In genomic region chr7:51251292-51251691, GRCh38 we compare ENCODE assay signal across 26 cellular contexts.
A peak's percentile ranks its signal among the peaks of the same experiment; 100 is the strongest.
DNase-seq lines count a peak whose midpoint lies in the region; ATAC-seq and TF ChIP-seq lines count a peak whose summit lies in the region.
"Had no signal": no experiment of that assay in that cellular context is flagged by ENCODE, and none has a peak within 500 bp of the region (broad histone marks: within the 10 kb centered on the region; RNA-seq: fewer than 3 reads in every experiment).

No MANE protein-coding gene starts in this region.

- no peaks in the 10 kb centered on the region for H3K9me3 ChIP-seq in colonic mucosa
- H3K9me3 ChIP-seq: A549, BLaER1, esophagus muscularis mucosa had no signal

- no peaks in the 10 kb centered on the region for H3K9me3 Mint-ChIP-seq in type B pancreatic cell
- no peaks in the 10 kb centered on the region for H3K9me3 Mint-ChIP-seq in activated CD8-positive, alpha-beta T cell treated with anti-CD3 and anti-CD28 coated beads for 36 hours
- H3K9me3 Mint-ChIP-seq: activated B cell treated with CpG ODN at 0.5 μM for 24 hours; activated CD4-positive, alpha-beta memory T cell treated with anti-CD3 and anti-CD28 coated beads, Interleukin-2, amount 10 ng/mL, durations not matched to agents 7 days and 5 days; mesothelial cell of epicardium; nephron; T-helper 2 cell treated with Interferon-gamma antibody and Interleukin-4, amounts not matched to agents 5 μg/mL and 100 μg/mL, for 36 hours had no signal

- H3K27me3 Mint-ChIP-seq in type B pancreatic cell, result no peaks in the 10 kb centered on the region
- no peaks in the 10 kb centered on the region for H3K27me3 Mint-ChIP-seq in activated CD8-positive, alpha-beta T cell treated with anti-CD3 and anti-CD28 coated beads for 36 hours

- H3K4me1 Mint-ChIP-seq in type B pancreatic cell (ENCODE audit: unreplicated experiment), result peaks cover 9% of the 10 kb centered on the region
- H3K4me1 Mint-ChIP-seq in activated CD8-positive, alpha-beta T cell treated with anti-CD3 and anti-CD28 coated beads for 36 hours (ENCODE audit: low read depth), result no peaks in the 10 kb centered on the region
- H3K4me1 Mint-ChIP-seq: activated B cell treated with CpG ODN at 0.5 μM for 24 hours; activated CD4-positive, alpha-beta memory T cell treated with anti-CD3 and anti-CD28 coated beads, Interleukin-2, amount 10 ng/mL, durations not matched to agents 7 days and 5 days; mesothelial cell of epicardium had no signal

- CTCF ChIA-PET in activated CD8-positive, alpha-beta T cell treated with anti-CD3 and anti-CD28 coated beads for 36 hours (lab: Charles Lee), result no interaction called here

- no peaks in the 10 kb centered on the region for H3K27me3 ChIP-seq in colonic mucosa
- H3K27me3 ChIP-seq: BLaER1, esophagus muscularis mucosa had no signal

- intact Hi-C loops in colonic mucosa (cut with DNase I), result no loop called here
- intact Hi-C loops in activated CD8-positive, alpha-beta T cell treated with anti-CD3 and anti-CD28 coated beads for 36 hours (cut with micrococcal nuclease), result no loop called here

- ATAC-seq in GM18873 (IDR thresholded peaks at IDR 0.05; ENCODE audit: low FRiP score, unreplicated experiment), result no peak
- no peak for ATAC-seq in activated CD8-positive, alpha-beta T cell treated with anti-CD3 and anti-CD28 coated beads for 36 hours
- ATAC-seq: A549, left cardiac atrium, Panc1 had no signal

- no peak for TF ChIP-seq CTCF in colonic mucosa (IDR thresholded peaks at IDR 0.05)
- TF ChIP-seq CTCF in type B pancreatic cell (conservative IDR thresholded peaks at IDR 0.05), result no peak
- TF ChIP-seq CTCF in activated CD8-positive, alpha-beta T cell treated with anti-CD3 and anti-CD28 coated beads for 36 hours (IDR thresholded peaks at IDR 0.05), result no peak

- no peaks in the 10 kb centered on the region for H3K36me3 ChIP-seq in colonic mucosa
- H3K36me3 ChIP-seq: BLaER1, esophagus muscularis mucosa had no signal

- H3K27ac ChIP-seq in colonic mucosa, result peak overlapping the region; percentile 32
- H3K27ac ChIP-seq: A549, BLaER1, esophagus muscularis mucosa, skin epidermis had no signal

- peak overlapping the region in 1 of 2 donors; percentile 9 for H3K9ac ChIP-seq in colonic mucosa (ENCODE audit: low read depth in 2 of 2, low read length in 2 of 2)
- H3K9ac ChIP-seq: BLaER1 had no signal

- no peak overlapping the region for H3K4me3 ChIP-seq in colonic mucosa
- H3K4me3 ChIP-seq: A549, BLaER1, esophagus muscularis mucosa, skin epidermis had no signal

- POLR2A ChIA-PET in activated CD8-positive, alpha-beta T cell treated with anti-CD3 and anti-CD28 coated beads for 36 hours (lab: Charles Lee), result no interaction called here

- peaks cover 4% of the 10 kb centered on the region for H3K4me1 ChIP-seq in colonic mucosa
- H3K4me1 ChIP-seq: BLaER1 had no signal

- H3K27ac Mint-ChIP-seq in type B pancreatic cell, result peak overlapping the region; percentile 22
- no peak overlapping the region for H3K27ac Mint-ChIP-seq in activated CD8-positive, alpha-beta T cell treated with anti-CD3 and anti-CD28 coated beads for 36 hours
- H3K27ac Mint-ChIP-seq: activated B cell treated with CpG ODN at 0.5 μM for 24 hours; activated CD4-positive, alpha-beta memory T cell treated with anti-CD3 and anti-CD28 coated beads, Interleukin-2, amount 10 ng/mL, durations not matched to agents 7 days and 5 days; mesothelial cell of epicardium; nephron; T-helper 2 cell treated with Interferon-gamma antibody and Interleukin-4, amounts not matched to agents 5 μg/mL and 100 μg/mL, for 36 hours had no signal

- peak; percentile 9 for DNase-seq in NK-92 treated with Interleukin-12 subunit alpha and Interleukin-12 subunit beta, amount 100 ng/mL, for 24 hours (lab: John Stamatoyannopoulos, UW)
- DNase-seq in NK-92 (lab: John Stamatoyannopoulos, UW; ENCODE audit: unreplicated experiment) (no peak), colonic mucosa (no peak), mesenteric fat pad (ENCODE audit: low spot score) (peak; percentile 8), type B pancreatic cell (ENCODE audit: extremely low spot score, unreplicated experiment) (no peak), nucleus accumbens (lab: John Stamatoyannopoulos, UW) (no peak)
- no peak for DNase-seq in activated CD8-positive, alpha-beta T cell treated with anti-CD3 and anti-CD28 coated beads for 36 hours
- DNase-seq: activated B cell treated with CpG ODN at 0.5 μM for 24 hours; activated CD4-positive, alpha-beta memory T cell treated with anti-CD3 and anti-CD28 coated beads, Interleukin-2, amount 10 ng/mL, durations not matched to agents 7 days and 5 days; activated T-cell treated with anti-CD3 and anti-CD28 coated beads, Interleukin-2, amount 50 U/mL, for 1 hour; amniotic stem cell; left cardiac atrium; NCI-H2171 treated with DMSO at 0.1 percent for 48 hours; NCI-H748 treated with DMSO at 0.1 percent for 48 hours; posterior cingulate gyrus; stimulated activated CD4-positive, alpha-beta T cell treated with anti-CD3 and anti-CD28 coated beads, Interleukin-2, amount 100 ng/mL, for 48 hours; stimulated activated naive CD4-positive, alpha-beta T cell treated with Interleukin-2 at 50 U/mL for 16 hours had no signal

- H3K36me3 Mint-ChIP-seq in type B pancreatic cell, result no peaks in the 10 kb centered on the region
- H3K36me3 Mint-ChIP-seq in activated CD8-positive, alpha-beta T cell treated with anti-CD3 and anti-CD28 coated beads for 36 hours (ENCODE audit: low read depth), result no peaks in the 10 kb centered on the region
- H3K36me3 Mint-ChIP-seq: mesothelial cell of epicardium had no signal

- H3K4me3 Mint-ChIP-seq in type B pancreatic cell, result no peak overlapping the region
- H3K4me3 Mint-ChIP-seq in activated CD8-positive, alpha-beta T cell treated with anti-CD3 and anti-CD28 coated beads for 36 hours, result no peak overlapping the region
- H3K4me3 Mint-ChIP-seq: activated B cell treated with CpG ODN at 0.5 μM for 24 hours; activated CD4-positive, alpha-beta memory T cell treated with anti-CD3 and anti-CD28 coated beads, Interleukin-2, amount 10 ng/mL, durations not matched to agents 7 days and 5 days; mesothelial cell of epicardium; nephron; T-helper 2 cell treated with Interferon-gamma antibody and Interleukin-4, amounts not matched to agents 5 μg/mL and 100 μg/mL, for 36 hours had no signal

Comparison
In these comparisons a context has a peak if more than half of its experiments do, and no peak if none do; other contexts are left out.
1. DNase-seq: peak in NK-92 treated with Interleukin-12 subunit alpha and Interleukin-12 subunit beta, amount 100 ng/mL, for 24 hours (single experiment) and mesenteric fat pad (single experiment); none in NK-92 (single experiment), colonic mucosa (single experiment), type B pancreatic cell (single experiment), nucleus accumbens (0 of 56) and activated CD8-positive, alpha-beta T cell treated with anti-CD3 and anti-CD28 coated beads for 36 hours (single experiment).